ENCODE assay signal across 1 cellular context in genomic region chr6:111866857-111867256, GRCh38.
TF ChIP-seq lines count a peak whose summit lies in the region.

No MANE protein-coding gene starts in this region.

TF ChIP-seq in H1, 55 proteins besides CTCF, POLR2A, EP300 and RAD21:
- no peak for TF ChIP-seq TBP (IDR thresholded peaks at IDR 0.05; ENCODE audit: low read depth, low read length)
- TF ChIP-seq KDM1A (IDR thresholded peaks at IDR 0.05; ENCODE audit: borderline replicate concordance, low read length) = no peak
- no peak for TF ChIP-seq SUZ12 (IDR thresholded peaks at IDR 0.05; ENCODE audit: low read length)
- TF ChIP-seq CHD1 (IDR thresholded peaks at IDR 0.05; ENCODE audit: low read depth, low read length) = no peak
- no peak for TF ChIP-seq RBBP5 (IDR thresholded peaks at IDR 0.05; ENCODE audit: borderline replicate concordance, low read depth, low read length)
- no peak for TF ChIP-seq ZNF274 (IDR thresholded peaks at IDR 0.05; ENCODE audit: borderline replicate concordance, extremely low read depth, low read length)
- TF ChIP-seq SIX5 (IDR thresholded peaks at IDR 0.05; ENCODE audit: low read depth, low read length) = no peak
- TF ChIP-seq SAP30 (IDR thresholded peaks at IDR 0.05; ENCODE audit: insufficient read depth, insufficient replicate concordance, low read length) = no peak
- no peak for TF ChIP-seq JUND (IDR thresholded peaks at IDR 0.05; ENCODE audit: low read length)
- no peak for TF ChIP-seq KDM5A (IDR thresholded peaks at IDR 0.05; ENCODE audit: low read length)
- TF ChIP-seq BRCA1 (IDR thresholded peaks at IDR 0.05; ENCODE audit: low read depth, low read length) = no peak
- TF ChIP-seq CEBPB (IDR thresholded peaks at IDR 0.05; ENCODE audit: low read depth, low read length) = no peak
